ENCODE assay signal across 11 cellular contexts in genomic region chr9:88949961-88950340, GRCh38. TPM values are rescaled to one million over a fixed set of nuclear protein-coding genes. Genes with fewer than 3 reads are reported as not detected.
DNase-seq lines count a peak whose midpoint lies in the region; ATAC-seq, FAIRE-seq and TF ChIP-seq lines count a peak whose summit lies in the region.
"Had no signal": no experiment of that assay in that cellular context is flagged by ENCODE, and none has a peak within 500 bp of the region (broad histone marks: within the 10 kb centered on the region; RNA-seq: fewer than 3 reads in every experiment).

No MANE protein-coding gene starts in this region.

- H3K9me3 Mint-ChIP-seq in activated CD8-positive, alpha-beta memory T cell treated with anti-CD3 and anti-CD28 coated beads, Interleukin-2, amount 10 ng/mL, durations not matched to agents 7 days and 5 days (ENCODE audit: low read depth) = no peaks in the 10 kb centered on the region

- H3K4me1 Mint-ChIP-seq in activated CD8-positive, alpha-beta memory T cell treated with anti-CD3 and anti-CD28 coated beads, Interleukin-2, amount 10 ng/mL, durations not matched to agents 7 days and 5 days = peaks cover 6% of the 10 kb centered on the region

- H3K4me3 ChIP-seq in SK-N-MC (peak overlapping the region; percentile 46), heart right ventricle (no peak overlapping the region), HepG2 (replicated peaks in 1 of 3; ENCODE audit: insufficient read depth in 1 of 3, low read depth in 2 of 3, low read length in 3 of 3) (no peak overlapping the region)

- H3K27me3 ChIP-seq in heart right ventricle (no peaks in the 10 kb centered on the region), HepG2 (ENCODE audit: control insufficient read depth in 1 of 2, insufficient read depth in 2 of 2, low read length in 2 of 2) (no peaks in the 10 kb centered on the region; a peak in 1 of 5 replicates)

- H3K9me3 ChIP-seq in SK-N-MC (ENCODE audit: low read depth, low read length) = no peaks in the 10 kb centered on the region
- H3K9me3 ChIP-seq in heart right ventricle = peaks cover 0 to 4% (median 0%) of the 10 kb centered on the region in 11 donors
- no peaks in the 10 kb centered on the region for H3K9me3 ChIP-seq in HepG2 (ENCODE audit: low read length)

- H2AFZ ChIP-seq in HepG2 (ENCODE audit: low read length) = no peak overlapping the region

- FAIRE-seq in HepG2 (lab: Jason Lieb, UNC) = no peak
- FAIRE-seq: GM19239 had no signal

- H3K4me2 ChIP-seq in HepG2 (ENCODE audit: low read depth, low read length) = no peak overlapping the region

- TF ChIP-seq EP300 in HepG2 (IDR thresholded peaks at IDR 0.05; ENCODE audit: low read depth in 2 of 2, low read length in 2 of 2) (no peak), HepG2 (CRISPR knock-in tag; IDR thresholded peaks at IDR 0.05; ENCODE audit: borderline replicate concordance) (no peak)

- H3K36me3 Mint-ChIP-seq in activated CD8-positive, alpha-beta memory T cell treated with anti-CD3 and anti-CD28 coated beads, Interleukin-2, amount 10 ng/mL, durations not matched to agents 7 days and 5 days = no peaks in the 10 kb centered on the region

- peaks cover 18% of the 10 kb centered on the region for H3K27me3 Mint-ChIP-seq in activated CD8-positive, alpha-beta memory T cell treated with anti-CD3 and anti-CD28 coated beads, Interleukin-2, amount 10 ng/mL, durations not matched to agents 7 days and 5 days

- POLR2A ChIA-PET in HepG2 (lab: Yijun Ruan, JAX) = no interaction called here

- H4K20me1 ChIP-seq in HepG2 (ENCODE audit: insufficient read depth, low read length) = no peaks in the 10 kb centered on the region

- in situ Hi-C loops in HepG2 (cut with HindIII; ENCODE audit: extremely low pct_ligation_motif_present, low pct_unique_long_range_greater_than_20kb) = no loop called here

- no peak for TF ChIP-seq POLR2A in HepG2 (IDR thresholded peaks at IDR 0.05; ENCODE audit: insufficient read depth in 1 of 2, low read depth in 2 of 2, low read length in 2 of 2)

- peak; percentile 42 for DNase-seq in activated CD8-positive, alpha-beta memory T cell treated with anti-CD3 and anti-CD28 coated beads, Interleukin-2, amount 10 ng/mL, durations not matched to agents 7 days and 5 days
- no peak for DNase-seq in activated CD8-positive, alpha-beta memory T cell treated with anti-CD3 and anti-CD28 coated beads, Interleukin-2, amount 50 U/mL, for 4 hours
- DNase-seq in SK-N-MC (ENCODE audit: low read depth, low spot score) = no peak
- DNase-seq in heart right ventricle = no peak
- peak; percentile 12 for DNase-seq in stimulated activated naive CD8-positive, alpha-beta T cell treated with anti-CD3 and anti-CD28 coated beads, Interleukin-15, Interleukin-2, amounts not matched to agents 100 U/mL and 50 U/mL, for 24 hours
- DNase-seq in NCI-H82 treated with DMSO at 0.1 percent for 48 hours (lab: John Stamatoyannopoulos, UW; ENCODE audit: unreplicated experiment) = no peak
- DNase-seq in HepG2 (ENCODE audit: low spot score) = no peak
- DNase-seq: left colon, WERI-Rb-1 had no signal

- ATAC-seq in activated CD8-positive, alpha-beta memory T cell treated with anti-CD3 and anti-CD28 coated beads, Interleukin-2, amount 10 ng/mL, durations not matched to agents 7 days and 5 days = no peak
- ATAC-seq in heart right ventricle (peak in 3 of 8 donors; percentile 28 to 66 (median 43)), HepG2 (no peak), GM18498 (IDR thresholded peaks at IDR 0.05; ENCODE audit: unreplicated experiment) (no peak)
- peak; percentile 60 for ATAC-seq in stimulated activated naive CD8-positive, alpha-beta T cell treated with anti-CD3 and anti-CD28 coated beads, Interleukin-15, Interleukin-2, amounts not matched to agents 100 U/mL and 50 U/mL, for 24 hours
- ATAC-seq: left colon had no signal

- intact Hi-C loops in heart right ventricle (cut with DNase I) = loop anchor here in 5 of 10 donors (2.0 to 10.0 kb wide), 7 partner anchors 37 to 145 kb away; partner anchors contain the start of gene S1PR3 (in 2 of the 5)
- intact Hi-C loops in HepG2 (cut with micrococcal nuclease; ENCODE audit: unreplicated experiment) = no loop called here

- peaks cover 5 to 52% (median 32%) of the 10 kb centered on the region in 9 donors for H3K4me1 ChIP-seq in heart right ventricle
- 0 out of 2 replicates have a peak, but pooled peaks cover 6% of the 10 kb centered on the region for H3K4me1 ChIP-seq in HepG2 (ENCODE audit: insufficient read depth, low read length)

- TF ChIP-seq CTCF in heart right ventricle (IDR thresholded peaks at IDR 0.05) = no peak
- TF ChIP-seq CTCF in HepG2 (CRISPR knock-in tag; IDR thresholded peaks at IDR 0.05) = no peak

- H3K27ac ChIP-seq in SK-N-MC (no peak overlapping the region), heart right ventricle (peak overlapping the region in 9 of 10 donors; percentile 42 to 80 (median 64)), HepG2 (ENCODE audit: extremely low read length, insufficient read depth, low read length) (no peak overlapping the region)
- H3K27ac ChIP-seq: WERI-Rb-1 had no signal

- no TSS peak for BruUV-seq in HepG2 (replicated peaks; lab: Mats Ljungman, UMichigan)

- WGBS in heart right ventricle, 2 donors = 20 to 52% methylated on average over 1 of the region's 1 CpG
- 0% methylated on average over 1 of the region's 1 CpG for whole genome bisulfite sequencing in HepG2 (ENCODE audit: low lambda C conversion rate)

- H3K36me3 ChIP-seq in SK-N-MC (ENCODE audit: insufficient read depth, low read length) (no peaks in the 10 kb centered on the region), heart right ventricle (no peaks in the 10 kb centered on the region), HepG2 (replicated peaks in 1 of 2; ENCODE audit: control insufficient read depth in 1 of 2, insufficient read depth in 2 of 2, low read length in 2 of 2) (no peaks in the 10 kb centered on the region)
- H3K36me3 ChIP-seq: WERI-Rb-1 had no signal

- CTCF ChIA-PET in activated CD8-positive, alpha-beta memory T cell treated with anti-CD3 and anti-CD28 coated beads, Interleukin-2, amount 10 ng/mL, durations not matched to agents 7 days and 5 days (lab: Charles Lee) = interaction anchor here (0.9 kb wide), 1 partner anchor 10 kb away, joined by 3 read pairs; no protein-coding TSS in a partner anchor
- CTCF ChIA-PET in HepG2 (lab: Yijun Ruan, JAX; ENCODE audit: low intra/inter-chr PET ratio, low total read pairs) = no interaction called here

- H3K4me3 Mint-ChIP-seq in activated CD8-positive, alpha-beta memory T cell treated with anti-CD3 and anti-CD28 coated beads, Interleukin-2, amount 10 ng/mL, durations not matched to agents 7 days and 5 days = no peak overlapping the region

- no peak overlapping the region for H3K9ac ChIP-seq in SK-N-MC (ENCODE audit: insufficient read length)
- H3K9ac ChIP-seq in HepG2 (ENCODE audit: insufficient read depth, low read depth, low read length) = no peak overlapping the region

- H3K79me2 ChIP-seq in HepG2 (ENCODE audit: insufficient read depth, low read length) = no peaks in the 10 kb centered on the region

- no peak for TF ChIP-seq RAD21 in HepG2 (CRISPR knock-in tag; IDR thresholded peaks at IDR 0.05)

- no peak overlapping the region for H3K27ac Mint-ChIP-seq in activated CD8-positive, alpha-beta memory T cell treated with anti-CD3 and anti-CD28 coated beads, Interleukin-2, amount 10 ng/mL, durations not matched to agents 7 days and 5 days

TF ChIP-seq in HepG2, 621 proteins besides CTCF, POLR2A, EP300 and RAD21 (continues in another document):
- TF ChIP-seq LBX2 (CRISPR knock-in tag; IDR thresholded peaks at IDR 0.05; ENCODE audit: borderline replicate concordance) = no peak

RNA-seq across cellular contexts. Expression of gene S1PR3, which starts 41.3 kb away (rescaled TPM):
- total RNA-seq in activated CD8-positive, alpha-beta memory T cell treated with anti-CD3 and anti-CD28 coated beads, Interleukin-2, amount 10 ng/mL, durations not matched to agents 7 days and 5 days = under 1 TPM; 0.05 to 0.06 TPM
- total RNA-seq in heart right ventricle (10 to 100 TPM in 7 of 10 donors, 1 to 10 TPM in 3; 3.6 to 61.6 (median 13.1) TPM), HepG2 (2016; rRNA removed; fragmentation: Illumina TruSeq; extraction: Trizol) (0.02 and 0.04 TPM in 2 replicates)
- polyA plus RNA-seq in heart right ventricle (10 to 100 TPM; 12.7 to 13.9 TPM), HepG2 (2011; rRNA removed) (0.01 TPM in 1 of 2 replicates, not detected in the other)
- not detected in 2 replicates for total RNA-seq in HepG2 (2016; cell fraction: cytosol; rRNA removed; fragmentation: Illumina TruSeq; extraction: Trizol; ENCODE audit: low read depth)
- total RNA-seq in HepG2 (2016; cell fraction: insoluble cytoplasmic fraction; rRNA removed; fragmentation: Illumina TruSeq; extraction: Trizol) = 0.04 and 0.06 TPM in 2 replicates
- total RNA-seq in HepG2 (2016; cell fraction: membrane; rRNA removed; fragmentation: Illumina TruSeq; extraction: Trizol) = 0.03 TPM in 1 of 2 replicates, not detected in the other
- total RNA-seq in HepG2 (2016; cell fraction: nucleus; rRNA removed; fragmentation: Illumina TruSeq; extraction: Trizol) = not detected in 2 replicates
- 0.03 TPM in 1 of 2 replicates, not detected in the other for polyA plus RNA-seq in HepG2 (2011; cell fraction: cytosol; rRNA removed)
- not detected in 2 replicates for polyA plus RNA-seq in HepG2 (2011; cell fraction: nucleus; rRNA removed)
- not detected in 2 replicates for polyA plus RNA-seq in HepG2 (2012)
- not detected in 2 replicates for polyA plus RNA-seq in HepG2 (2016; cell fraction: cytosol; fragmentation: Illumina TruSeq; extraction: Trizol; ENCODE audit: low read depth)
- 0.05 TPM in 1 of 2 replicates, not detected in the other for polyA plus RNA-seq in HepG2 (2016; cell fraction: insoluble cytoplasmic fraction; fragmentation: Illumina TruSeq; extraction: Trizol; ENCODE audit: low read depth)
- polyA plus RNA-seq in HepG2 (2016; cell fraction: membrane; fragmentation: Illumina TruSeq; extraction: Trizol; ENCODE audit: low read depth) = not detected in 2 replicates
- polyA plus RNA-seq in HepG2 (2016; cell fraction: nucleus; fragmentation: Illumina TruSeq; extraction: Trizol; ENCODE audit: insufficient read depth, low read depth) = 0.09 TPM in 1 of 2 replicates, not detected in the other
- polyA minus RNA-seq in HepG2 (2011; rRNA and poly(A)+ RNA removed; ENCODE audit: low replicate concordance) = 36.5 TPM in 1 of 2 replicates, not detected in the other
- polyA minus RNA-seq in HepG2 (2011; cell fraction: cytosol; rRNA and poly(A)+ RNA removed) = 0.09 TPM in 1 of 2 replicates, not detected in the other
- 0.13 TPM in 1 of 2 replicates, not detected in the other for polyA minus RNA-seq in HepG2 (2011; cell fraction: nucleus; rRNA and poly(A)+ RNA removed)

Comparison
In these comparisons a context has a peak if more than half of its experiments do, and no peak if none do; other contexts are left out.
1. DNase-seq: peak in activated CD8-positive, alpha-beta memory T cell treated with anti-CD3 and anti-CD28 coated beads, Interleukin-2, amount 10 ng/mL, durations not matched to agents 7 days and 5 days (single experiment) and stimulated activated naive CD8-positive, alpha-beta T cell treated with anti-CD3 and anti-CD28 coated beads, Interleukin-15, Interleukin-2, amounts not matched to agents 100 U/mL and 50 U/mL, for 24 hours (single experiment); none in activated CD8-positive, alpha-beta memory T cell treated with anti-CD3 and anti-CD28 coated beads, Interleukin-2, amount 50 U/mL, for 4 hours (single experiment), SK-N-MC (single experiment), heart right ventricle (0 of 2), NCI-H82 treated with DMSO at 0.1 percent for 48 hours (single experiment) and HepG2 (single experiment).
2. H3K27ac ChIP-seq: peak in heart right ventricle (9 of 10); none in SK-N-MC (single experiment) and HepG2 (single experiment).
3. RNA of gene S1PR3, which starts 41.3 kb away (total RNA-seq): 3.6 to 61.6 TPM in heart right ventricle; 0.05 to 0.06 TPM in activated CD8-positive, alpha-beta memory T cell treated with anti-CD3 and anti-CD28 coated beads, Interleukin-2, amount 10 ng/mL, durations not matched to agents 7 days and 5 days and 0.02 to 0.06 TPM in HepG2; every median in the first group is over 4 times any median in the second.